27 cellular contexts compared by ENCODE assay signal in the genomic region with DNA sequence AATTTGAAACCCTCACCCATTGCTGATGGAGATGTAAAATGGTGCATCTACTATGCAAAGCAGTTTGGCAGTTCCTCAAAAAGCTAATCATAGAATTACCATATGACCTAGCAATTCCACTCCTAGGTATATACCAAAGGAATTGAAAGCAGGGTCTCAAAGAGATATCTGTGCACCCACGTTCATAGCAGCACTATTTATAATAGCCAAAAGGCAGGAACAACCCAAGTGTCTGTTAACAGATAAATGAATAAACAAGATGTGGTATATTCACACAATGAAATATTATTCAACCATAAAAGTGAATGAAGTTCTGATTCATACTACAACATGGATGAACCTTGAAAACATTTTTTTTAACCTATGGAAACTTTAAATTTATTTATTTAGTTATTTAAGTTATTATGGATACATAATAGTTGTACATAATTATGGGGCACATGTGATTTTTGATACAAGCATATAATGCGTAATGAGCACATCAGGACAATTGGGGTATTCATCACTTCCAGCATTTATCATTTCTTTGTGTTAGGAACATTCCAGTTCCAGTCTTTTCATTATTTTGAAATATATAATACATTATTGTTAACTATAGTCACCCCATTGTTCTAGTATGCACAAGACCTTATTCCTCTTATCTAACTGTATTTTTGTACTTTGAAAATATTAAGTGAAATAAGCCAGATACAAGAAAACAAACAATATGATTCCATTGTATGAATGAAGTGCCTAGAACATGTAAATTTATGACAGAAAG.
"Had no signal": no experiment of that assay in that cellular context is flagged by ENCODE, and none has a peak within 500 bp of the region (broad histone marks: within the 10 kb centered on the region; RNA-seq: fewer than 3 reads in every experiment).

No MANE protein-coding gene starts in this region.

- H3K4me3 ChIP-seq: psoas muscle, right lobe of liver, sigmoid colon, suprapubic skin, testis, tibial artery, transverse colon, upper lobe of right lung, uterus had no signal

- H3K9me3 ChIP-seq: neutrophil, psoas muscle, right lobe of liver, sigmoid colon, suprapubic skin, testis, tibial artery, transverse colon, upper lobe of right lung, uterus had no signal

- ATAC-seq: naive thymus-derived CD8-positive, alpha-beta T cell; natural killer cell treated with Interleukin-12 subunit alpha and Interleukin-12 subunit beta and Interleukin-15 and Interleukin-18, amount 100 ng/mL, for 72 hours; psoas muscle; right cardiac atrium; right lobe of liver; stimulated activated effector memory CD8-positive, alpha-beta T cell treated with anti-CD3 and anti-CD28 coated beads, Interleukin-12 subunit alpha, Interleukin-12 subunit beta, amount 100 ng/mL, for 72 hours; stimulated activated naive B cell treated with anti-CD40 and anti-IgM and Interleukin-4, amounts not matched to agents 10 μg/mL and 1 μg/mL and 100 μg/mL, for 72 hours; stimulated activated naive CD8-positive, alpha-beta T cell treated with anti-CD3 and anti-CD28 coated beads, Interleukin-15, amount 100 ng/mL, for 72 hours; stimulated activated naive CD8-positive, alpha-beta T cell treated with anti-CD3 and anti-CD28 coated beads, Interleukin-15, Interleukin-2, amounts not matched to agents 100 U/mL and 50 U/mL, for 24 hours; upper lobe of right lung had no signal

- FAIRE-seq: small intestine had no signal

- DNase-seq: naive thymus-derived CD8-positive, alpha-beta T cell; nephron progenitor cell; nucleus accumbens; posterior cingulate gyrus; psoas muscle; right cardiac atrium; right lobe of liver; sigmoid colon; small intestine; stimulated activated CD4-positive, alpha-beta T cell treated with anti-CD3 and anti-CD28 coated beads, Interleukin-15, amount 100 ng/mL, for 24 hours; stimulated activated CD4-positive, alpha-beta T cell treated with anti-CD3 and anti-CD28 coated beads, Interleukin-2, amount 100 ng/mL, for 24 hours; stimulated activated CD4-positive, alpha-beta T cell treated with anti-CD3 and anti-CD28 coated beads, Interleukin-2, amount 100 ng/mL, for 48 hours; stimulated activated CD4-positive, alpha-beta T cell treated with anti-CD3 and anti-CD28 coated beads, Interleukin-4, amount 100 ng/mL, for 24 hours; stimulated activated naive B cell treated with anti-CD40 and anti-IgM and Interleukin-4, amounts not matched to agents 10 μg/mL and 1 μg/mL and 100 μg/mL, for 72 hours; stimulated activated naive CD8-positive, alpha-beta T cell treated with anti-CD3 and anti-CD28 coated beads, Interleukin-15, amount 100 ng/mL, for 72 hours; stimulated activated naive CD8-positive, alpha-beta T cell treated with anti-CD3 and anti-CD28 coated beads, Interleukin-15, Interleukin-2, amounts not matched to agents 100 U/mL and 50 U/mL, for 24 hours; substantia nigra; testis; tibial artery; transverse colon; upper lobe of right lung; uterus had no signal

- H3K36me3 ChIP-seq: neutrophil, right lobe of liver, sigmoid colon, suprapubic skin, tibial artery, transverse colon, upper lobe of right lung, uterus had no signal

- H3K27me3 ChIP-seq: neutrophil, right lobe of liver, sigmoid colon, suprapubic skin, testis, tibial artery, transverse colon, upper lobe of right lung had no signal

- H3K27ac ChIP-seq: neutrophil, parathyroid adenoma, psoas muscle, right lobe of liver, sigmoid colon, suprapubic skin, testis, tibial artery, transverse colon, upper lobe of right lung, uterus had no signal

- H3K4me1 ChIP-seq: parathyroid adenoma, psoas muscle, right lobe of liver, sigmoid colon, suprapubic skin, testis, tibial artery, transverse colon, upper lobe of right lung, uterus had no signal
